In genomic region chrX:40100141-40100536, GRCh38 we compare ENCODE assay signal across 1 cellular context.
TF ChIP-seq lines count a peak whose summit lies in the region.

No MANE protein-coding gene starts in this region.

TF ChIP-seq in HepG2, 621 proteins besides CTCF, POLR2A, EP300 and RAD21 (continued from another document):
- TF ChIP-seq ZNF687 (CRISPR knock-in tag; IDR thresholded peaks at IDR 0.05) (peak; percentile 59), KDM2A (CRISPR knock-in tag; IDR thresholded peaks at IDR 0.05; ENCODE audit: borderline replicate concordance, low read depth) (no peak; the same call in 1 of the 2 replicates)
